In the genomic region with DNA sequence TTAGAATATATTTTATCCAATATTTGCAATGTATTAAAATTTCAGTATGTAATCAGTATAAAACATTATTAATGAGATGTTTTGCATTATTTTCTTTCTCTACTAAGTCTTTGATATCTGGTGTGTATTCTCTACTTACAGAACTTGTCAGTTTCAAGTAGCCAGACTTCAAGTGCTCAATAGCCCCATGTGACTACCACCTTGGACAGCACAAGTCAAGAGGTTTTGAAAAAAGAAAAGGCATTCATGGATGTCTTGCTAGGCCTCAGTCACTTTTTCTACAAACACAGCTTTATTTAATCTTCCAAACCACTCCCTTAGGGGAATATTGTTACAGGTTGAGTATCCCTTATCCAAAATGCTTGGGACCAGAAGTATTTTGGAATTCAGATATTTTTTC, we compare ENCODE assay signal across 15 cellular contexts.
A peak's percentile ranks its signal among the peaks of the same experiment; 100 is the strongest.
DNase-seq lines count a peak whose midpoint lies in the region; ATAC-seq and TF ChIP-seq lines count a peak whose summit lies in the region.
"Had no signal": no experiment of that assay in that cellular context is flagged by ENCODE, and none has a peak within 500 bp of the region (broad histone marks: within the 10 kb centered on the region; RNA-seq: fewer than 3 reads in every experiment).

No MANE protein-coding gene starts in this region.

- DNase-seq in cardiac muscle cell (ENCODE audit: low read depth in 1 of 2, low spot score in 1 of 2) (peak; percentile 6 to 56), left ventricle myocardium superior (no peak), SJSA1 (ENCODE audit: low read depth in 1 of 2, low spot score in 2 of 2) (no peak), left lung (no peak), foreskin melanocyte (no peak), NCI-H2081 treated with DMSO at 0.1 percent for 48 hours (lab: John Stamatoyannopoulos, UW) (no peak)
- DNase-seq in effector memory CD4-positive, alpha-beta T cell: no peak
- DNase-seq: 8988T; CD4-positive, alpha-beta memory T cell; DMS153; DMS79; GDM1 had no signal

- no peak overlapping the region for H3K4me3 ChIP-seq in cardiac muscle cell
- H3K4me3 ChIP-seq in SJSA1: no peak overlapping the region
- H3K4me3 ChIP-seq in left lung: no peak overlapping the region
- H3K4me3 ChIP-seq in effector memory CD4-positive, alpha-beta T cell (ENCODE audit: insufficient read depth, low read depth, low read length, poor library complexity, severe bottlenecking): no peak overlapping the region
- H3K4me3 ChIP-seq: BLaER1, HAP-1 had no signal

- H3K27ac ChIP-seq in cardiac muscle cell (no peak overlapping the region), SJSA1 (peak overlapping the region; percentile 19; the same call in 1 of the 2 replicates), left lung (no peak overlapping the region)
- H3K27ac ChIP-seq in effector memory CD4-positive, alpha-beta T cell (ENCODE audit: insufficient read depth, low read length, poor library complexity, severe bottlenecking): no peak overlapping the region
- H3K27ac ChIP-seq: BLaER1, HL-60 had no signal

- TF ChIP-seq CTCF in cardiac muscle cell (IDR thresholded peaks at IDR 0.05; ENCODE audit: low read depth, low read length) (no peak), left lung (IDR thresholded peaks at IDR 0.05) (no peak)

- intact Hi-C loops in left ventricle myocardium superior (cut with micrococcal nuclease) (loop anchor here (5.0 to 10.0 kb wide), 2 partner anchors 148 to 405 kb away; no protein-coding TSS in a partner anchor), left lung (cut with DNase I) (loop anchor here in 1 of 2 donors (10.0 kb wide), 1 partner anchor 1038 kb away; no protein-coding TSS in a partner anchor)

- H3K36me3 ChIP-seq in cardiac muscle cell (no peaks in the 10 kb centered on the region), SJSA1 (no peaks in the 10 kb centered on the region), left lung (no peaks in the 10 kb centered on the region)
- no peaks in the 10 kb centered on the region for H3K36me3 ChIP-seq in effector memory CD4-positive, alpha-beta T cell (ENCODE audit: control insufficient read depth, insufficient read depth, low read length)
- H3K36me3 ChIP-seq: BLaER1, HAP-1 had no signal

- ATAC-seq in left ventricle myocardium superior (no peak), left lung (peak; percentile 51)

- H3K27me3 ChIP-seq in cardiac muscle cell (no peaks in the 10 kb centered on the region), SJSA1 (replicated peaks) (no peaks in the 10 kb centered on the region), left lung (no peaks in the 10 kb centered on the region)
- H3K27me3 ChIP-seq in effector memory CD4-positive, alpha-beta T cell (replicated peaks; ENCODE audit: control insufficient read depth, insufficient read depth, low read length, poor library complexity, severe bottlenecking): no peaks in the 10 kb centered on the region
- H3K27me3 ChIP-seq: BLaER1 had no signal

- H3K9me3 ChIP-seq in cardiac muscle cell (ENCODE audit: low read depth) (no peaks in the 10 kb centered on the region), SJSA1 (replicated peaks) (peaks cover 13% of the 10 kb centered on the region), left lung (no peaks in the 10 kb centered on the region)
- H3K9me3 ChIP-seq in effector memory CD4-positive, alpha-beta T cell (ENCODE audit: control insufficient read depth, low read length): no peaks in the 10 kb centered on the region
- H3K9me3 ChIP-seq: HAP-1 had no signal

- H3K4me1 ChIP-seq in cardiac muscle cell (ENCODE audit: low read depth): peaks cover 5% of the 10 kb centered on the region
- H3K4me1 ChIP-seq in SJSA1 (replicated peaks): peaks cover 24% of the 10 kb centered on the region
- H3K4me1 ChIP-seq in left lung: peaks cover 0 to 10% of the 10 kb centered on the region in 2 donors
- peaks cover 8% of the 10 kb centered on the region for H3K4me1 ChIP-seq in effector memory CD4-positive, alpha-beta T cell (ENCODE audit: control insufficient read depth, insufficient read depth, low read length, poor library complexity, severe bottlenecking)
- H3K4me1 ChIP-seq: BLaER1, HAP-1 had no signal

Comparison
In these comparisons a context has a peak if more than half of its experiments do, and no peak if none do; other contexts are left out.
1. DNase-seq: peak in cardiac muscle cell (2 of 2); none in left ventricle myocardium superior (single experiment), SJSA1 (0 of 2), left lung (0 of 2), effector memory CD4-positive, alpha-beta T cell (0 of 3), foreskin melanocyte (single experiment) and NCI-H2081 treated with DMSO at 0.1 percent for 48 hours (single experiment).